ENCODE assay signal across 25 cellular contexts in the genomic region with DNA sequence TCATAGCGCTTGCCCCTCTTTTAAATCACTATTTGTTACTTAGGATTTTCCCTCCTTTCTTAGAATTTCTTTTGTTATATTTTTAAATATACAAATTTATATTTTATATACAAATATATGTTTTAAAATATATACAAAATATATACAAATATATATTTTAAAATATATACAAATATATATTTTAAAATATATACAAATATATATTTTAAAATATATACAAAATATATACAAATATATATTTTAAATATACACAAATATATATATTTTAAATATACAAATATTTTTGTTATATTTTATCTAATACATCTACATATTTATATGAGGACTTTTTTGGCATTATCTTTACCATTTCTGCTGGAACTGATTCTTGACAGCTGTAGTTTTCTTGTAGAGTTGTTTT.
"Had no signal": no experiment of that assay in that cellular context is flagged by ENCODE, and none has a peak within 500 bp of the region (broad histone marks: within the 10 kb centered on the region; RNA-seq: fewer than 3 reads in every experiment).

No MANE protein-coding gene starts in this region.

- H3K27ac Mint-ChIP-seq: effector memory CD8-positive, alpha-beta T cell; naive thymus-derived CD8-positive, alpha-beta T cell; stimulated activated naive CD8-positive, alpha-beta T cell treated with anti-CD3 and anti-CD28 coated beads, Interleukin-15, amount 100 ng/mL, for 72 hours had no signal

- H3K4me3 ChIP-seq: gastrocnemius medialis, heart left ventricle, lower lobe of right lung, ovary, right lobe of liver, smooth muscle cell, suprapubic skin, transverse colon, upper lobe of right lung, uterus had no signal

- H3K9me3 Mint-ChIP-seq: effector memory CD8-positive, alpha-beta T cell; immature natural killer cell; naive thymus-derived CD8-positive, alpha-beta T cell; stimulated activated naive CD8-positive, alpha-beta T cell treated with anti-CD3 and anti-CD28 coated beads, Interleukin-15, amount 100 ng/mL, for 72 hours had no signal

- H3K27ac ChIP-seq: gastrocnemius medialis, heart left ventricle, lower lobe of right lung, ovary, right lobe of liver, suprapubic skin, transverse colon, upper lobe of right lung, uterus had no signal

- H3K27me3 Mint-ChIP-seq: effector memory CD8-positive, alpha-beta T cell; naive thymus-derived CD8-positive, alpha-beta T cell; stimulated activated naive CD8-positive, alpha-beta T cell treated with anti-CD3 and anti-CD28 coated beads, Interleukin-15, amount 100 ng/mL, for 72 hours had no signal

- H3K9me3 ChIP-seq: gastrocnemius medialis, heart left ventricle, lower lobe of right lung, ovary, right lobe of liver, suprapubic skin, transverse colon, upper lobe of right lung, uterus had no signal

- H3K36me3 ChIP-seq: ovary, uterus had no signal

- H3K27me3 ChIP-seq: gastrocnemius medialis, heart left ventricle, ovary, right lobe of liver, suprapubic skin, transverse colon, upper lobe of right lung, uterus had no signal

- DNase-seq: cortex of kidney; effector memory CD8-positive, alpha-beta T cell; gastrocnemius medialis; heart left ventricle; hippocampal formation; immature natural killer cell; islet precursor cell; left ventricle myocardium superior; lower lobe of right lung; naive thymus-derived CD8-positive, alpha-beta T cell; occipital lobe; ovary; retina; right lobe of liver; stimulated activated CD4-positive, alpha-beta T cell treated with anti-CD3 and anti-CD28 coated beads, Interleukin-12 subunit alpha, Interleukin-12 subunit beta, amount 100 ng/mL, for 4 hours; stimulated activated CD4-positive, alpha-beta T cell treated with anti-CD3 and anti-CD28 coated beads, Interleukin-1b, Interleukin-23, amount 100 ng/mL, for 48 hours; stimulated activated CD4-positive, alpha-beta T cell treated with anti-CD3 and anti-CD28 coated beads, Interleukin-4, amount 100 ng/mL, for 1 hour; stimulated activated CD8-positive, alpha-beta memory T cell treated with anti-CD3 and anti-CD28 coated beads, Interleukin-4, amount 100 ng/mL, for 48 hours; stimulated activated naive CD4-positive, alpha-beta T cell; stimulated activated naive CD8-positive, alpha-beta T cell treated with anti-CD3 and anti-CD28 coated beads, Interleukin-15, amount 100 ng/mL, for 72 hours; transverse colon; upper lobe of right lung; uterus had no signal

- H3K4me3 Mint-ChIP-seq: effector memory CD8-positive, alpha-beta T cell; immature natural killer cell; naive thymus-derived CD8-positive, alpha-beta T cell; stimulated activated naive CD8-positive, alpha-beta T cell treated with anti-CD3 and anti-CD28 coated beads, Interleukin-15, amount 100 ng/mL, for 72 hours had no signal

- H3K4me1 ChIP-seq: gastrocnemius medialis, lower lobe of right lung, right lobe of liver, suprapubic skin, transverse colon, upper lobe of right lung, uterus had no signal
